In the genomic region with DNA sequence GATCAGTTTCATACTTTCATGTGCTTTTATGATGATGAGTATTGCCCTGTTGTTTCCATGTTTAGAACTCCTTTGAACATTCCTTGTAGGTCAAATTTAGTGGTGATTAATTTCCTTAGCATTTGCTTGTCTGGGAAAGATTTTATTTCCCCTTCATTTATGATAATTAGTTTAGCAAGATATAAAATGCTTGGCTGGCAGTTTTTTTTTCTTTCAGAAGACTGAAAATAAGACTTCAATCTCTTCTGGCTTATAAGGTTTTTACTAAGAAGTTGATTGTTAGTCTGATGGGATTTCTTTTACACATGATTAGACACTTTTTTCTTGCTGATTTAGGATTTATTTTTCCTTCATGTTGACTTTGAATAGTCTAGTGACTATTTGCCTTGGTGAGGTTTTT, we compare ENCODE assay signal across 31 cellular contexts.
"Had no signal": no experiment of that assay in that cellular context is flagged by ENCODE, and none has a peak within 500 bp of the region (broad histone marks: within the 10 kb centered on the region; RNA-seq: fewer than 3 reads in every experiment).

No MANE protein-coding gene starts in this region.

- H3K79me2 ChIP-seq: parathyroid adenoma had no signal

- H3K36me3 Mint-ChIP-seq: stimulated activated memory B cell treated with anti-CD40 and anti-IgM and Interleukin-4, amounts not matched to agents 10 μg/mL and 1 μg/mL and 100 μg/mL, for 72 hours; type B pancreatic cell had no signal

- H3K4me3 Mint-ChIP-seq: natural killer cell; nephron; neural progenitor cell; stimulated activated memory B cell treated with anti-CD40 and anti-IgM and Interleukin-4, amounts not matched to agents 10 μg/mL and 1 μg/mL and 100 μg/mL, for 72 hours; stimulated activated naive CD8-positive, alpha-beta T cell treated with anti-CD3 and anti-CD28 coated beads, Interleukin-15, amount 100 ng/mL, for 72 hours; type B pancreatic cell had no signal

- DNase-seq: natural killer cell; occipital lobe; ovary; posterior cingulate gyrus; psoas muscle; right cardiac atrium; spleen; stimulated activated CD4-positive, alpha-beta T cell treated with anti-CD3 and anti-CD28 coated beads, Interleukin-12 subunit alpha, Interleukin-12 subunit beta, amount 100 ng/mL, for 4 hours; stimulated activated CD4-positive, alpha-beta T cell treated with anti-CD3 and anti-CD28 coated beads, Interleukin-1b, Interleukin-23, amount 100 ng/mL, for 48 hours; stimulated activated CD4-positive, alpha-beta T cell treated with anti-CD3 and anti-CD28 coated beads, Interleukin-4, amount 100 ng/mL, for 1 hour; stimulated activated CD4-positive, alpha-beta T cell treated with anti-CD3 and anti-CD28 coated beads, Interleukin-4, amount 100 ng/mL, for 4 hours; stimulated activated CD8-positive, alpha-beta memory T cell treated with anti-CD3 and anti-CD28 coated beads, Interleukin-4, amount 100 ng/mL, for 48 hours; stimulated activated naive CD4-positive, alpha-beta T cell; stimulated activated naive CD8-positive, alpha-beta T cell treated with anti-CD3 and anti-CD28 coated beads, Interleukin-15, amount 100 ng/mL, for 72 hours; stimulated activated naive CD8-positive, alpha-beta T cell treated with anti-CD3 and anti-CD28 coated beads, Interleukin-15, Interleukin-2, amounts not matched to agents 100 U/mL and 50 U/mL, for 24 hours; substantia nigra; testis; tibial artery; transverse colon; upper lobe of right lung; uterus had no signal

- H2AFZ ChIP-seq: neural progenitor cell, parathyroid adenoma had no signal

- H3K4me3 ChIP-seq: neural progenitor cell, ovary, psoas muscle, skin epidermis, smooth muscle cell, spleen, suprapubic skin, testis, tibial artery, transverse colon, upper lobe of right lung, uterus had no signal

- H3K27me3 ChIP-seq: neural progenitor cell, ovary, spleen, suprapubic skin, testis, tibial artery, transverse colon, upper lobe of right lung, uterus had no signal

- H3K9ac ChIP-seq: neural progenitor cell, parathyroid adenoma had no signal

- ATAC-seq: natural killer cell; psoas muscle; right cardiac atrium; sciatic nerve; stimulated activated memory B cell treated with anti-CD40 and anti-IgM and Interleukin-4, amounts not matched to agents 10 μg/mL and 1 μg/mL and 100 μg/mL, for 72 hours; stimulated activated naive CD8-positive, alpha-beta T cell treated with anti-CD3 and anti-CD28 coated beads, Interleukin-15, amount 100 ng/mL, for 72 hours; stimulated activated naive CD8-positive, alpha-beta T cell treated with anti-CD3 and anti-CD28 coated beads, Interleukin-15, Interleukin-2, amounts not matched to agents 100 U/mL and 50 U/mL, for 24 hours; upper lobe of right lung had no signal

- H3K27ac Mint-ChIP-seq: natural killer cell; nephron; neural progenitor cell; progenitor cell of endocrine pancreas; stimulated activated memory B cell treated with anti-CD40 and anti-IgM and Interleukin-4, amounts not matched to agents 10 μg/mL and 1 μg/mL and 100 μg/mL, for 72 hours; stimulated activated naive CD8-positive, alpha-beta T cell treated with anti-CD3 and anti-CD28 coated beads, Interleukin-15, amount 100 ng/mL, for 72 hours; type B pancreatic cell had no signal

- H3K4me1 Mint-ChIP-seq: natural killer cell; nephron; neural progenitor cell; stimulated activated memory B cell treated with anti-CD40 and anti-IgM and Interleukin-4, amounts not matched to agents 10 μg/mL and 1 μg/mL and 100 μg/mL, for 72 hours; stimulated activated naive CD8-positive, alpha-beta T cell treated with anti-CD3 and anti-CD28 coated beads, Interleukin-15, amount 100 ng/mL, for 72 hours had no signal

- H3K4me2 ChIP-seq: neural progenitor cell, smooth muscle cell had no signal

- H3K9me3 ChIP-seq: ovary, testis, uterus had no signal

- H3K36me3 ChIP-seq: neural progenitor cell, ovary, spleen, suprapubic skin, tibial artery, transverse colon, upper lobe of right lung, uterus had no signal

- H3K27ac ChIP-seq: neural progenitor cell, ovary, parathyroid adenoma, psoas muscle, skin epidermis, spleen, suprapubic skin, testis, tibial artery, transverse colon, upper lobe of right lung, uterus had no signal

- H3K27me3 Mint-ChIP-seq: progenitor cell of endocrine pancreas; stimulated activated memory B cell treated with anti-CD40 and anti-IgM and Interleukin-4, amounts not matched to agents 10 μg/mL and 1 μg/mL and 100 μg/mL, for 72 hours; stimulated activated naive CD8-positive, alpha-beta T cell treated with anti-CD3 and anti-CD28 coated beads, Interleukin-15, amount 100 ng/mL, for 72 hours; type B pancreatic cell had no signal

- H3K4me1 ChIP-seq: neural progenitor cell, parathyroid adenoma, psoas muscle, spleen, suprapubic skin, testis, tibial artery, transverse colon, upper lobe of right lung, uterus had no signal
